In the genomic region with DNA sequence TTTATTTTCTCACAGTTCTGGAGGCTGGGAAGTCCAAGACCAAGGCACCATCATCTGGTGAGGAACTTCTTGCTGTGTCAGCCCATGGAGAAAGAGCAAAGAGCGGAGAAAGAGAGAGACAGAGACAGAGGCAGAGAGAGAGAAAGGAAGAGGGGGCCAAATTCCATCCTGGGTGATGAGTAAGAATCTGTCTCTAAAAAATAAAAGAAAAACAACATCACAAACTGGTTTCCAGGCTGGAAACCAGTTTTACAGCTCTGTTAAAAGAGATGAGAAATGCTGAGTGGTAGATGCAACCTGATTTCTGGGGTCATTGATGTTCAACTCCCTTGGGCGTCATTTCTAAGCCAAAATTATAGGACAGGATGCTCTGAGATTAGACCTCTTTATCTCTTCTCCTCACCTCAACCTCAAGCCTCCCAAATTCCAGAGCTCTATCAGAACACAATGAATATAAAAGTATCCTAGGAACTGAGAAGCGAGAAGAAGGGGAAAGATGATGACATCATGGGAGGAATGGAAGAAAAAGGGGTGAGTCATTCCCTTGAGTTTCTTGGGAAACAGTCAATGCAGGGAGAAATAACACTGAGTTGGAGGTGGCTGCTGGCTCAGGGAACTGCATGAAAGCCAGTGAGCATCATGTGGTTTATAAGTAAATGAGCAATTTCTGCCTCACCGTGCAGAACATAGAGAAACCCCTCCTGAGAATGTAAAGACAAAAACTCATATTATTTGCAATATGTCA, we compare ENCODE assay signal across 17 cellular contexts.
"Had no signal": no experiment of that assay in that cellular context is flagged by ENCODE, and none has a peak within 500 bp of the region (broad histone marks: within the 10 kb centered on the region; RNA-seq: fewer than 3 reads in every experiment).

No MANE protein-coding gene starts in this region.

- H3K36me3 Mint-ChIP-seq: activated naive CD8-positive, alpha-beta T cell treated with anti-CD3 and anti-CD28 coated beads, Interleukin-2, amount 10 ng/mL, durations not matched to agents 7 days and 5 days had no signal

- DNase-seq: activated CD4-positive, alpha-beta memory T cell treated with anti-CD3 and anti-CD28 coated beads for 36 hours; activated CD4-positive, CD25-positive, alpha-beta regulatory T cell treated with anti-CD3 and anti-CD28 coated beads, Interleukin-2, amount 50 U/mL, for 72 hours; activated naive CD8-positive, alpha-beta T cell treated with anti-CD3 and anti-CD28 coated beads, Interleukin-2, amount 10 ng/mL, durations not matched to agents 7 days and 5 days; aorta; gastrocnemius medialis; heart right ventricle; kidney; left ventricle myocardium inferior; occipital lobe; stimulated activated CD4-positive, alpha-beta T cell treated with anti-CD3 and anti-CD28 coated beads, Interleukin-4, amount 100 ng/mL, for 1 hour; stimulated activated naive CD8-positive, alpha-beta T cell treated with anti-CD3 and anti-CD28 coated beads, Interleukin-15, amount 100 ng/mL, for 72 hours; T-helper 17 cell had no signal

- H3K4me3 ChIP-seq: breast epithelium, gastrocnemius medialis, heart right ventricle, left ventricle myocardium inferior, sigmoid colon, thoracic aorta had no signal

- H3K36me3 ChIP-seq: breast epithelium, gastrocnemius medialis, heart right ventricle, left ventricle myocardium inferior, sigmoid colon, thoracic aorta had no signal

- H3K4me1 ChIP-seq: breast epithelium, gastrocnemius medialis, heart right ventricle, left ventricle myocardium inferior, sigmoid colon had no signal

- H3K27ac ChIP-seq: breast epithelium, gastrocnemius medialis, heart right ventricle, left ventricle myocardium inferior, sigmoid colon, thoracic aorta had no signal

- ATAC-seq: gastrocnemius medialis; heart right ventricle; stimulated activated naive CD8-positive, alpha-beta T cell treated with anti-CD3 and anti-CD28 coated beads, Interleukin-15, amount 100 ng/mL, for 72 hours; T-helper 17 cell had no signal

- H3K27ac Mint-ChIP-seq: activated CD4-positive, alpha-beta memory T cell treated with anti-CD3 and anti-CD28 coated beads for 36 hours; activated naive CD8-positive, alpha-beta T cell treated with anti-CD3 and anti-CD28 coated beads, Interleukin-2, amount 10 ng/mL, durations not matched to agents 7 days and 5 days; memory B cell; nephron; stimulated activated naive CD8-positive, alpha-beta T cell treated with anti-CD3 and anti-CD28 coated beads, Interleukin-15, amount 100 ng/mL, for 72 hours; T-helper 17 cell had no signal

- H3K9me3 ChIP-seq: gastrocnemius medialis, thoracic aorta had no signal

- H3K4me3 Mint-ChIP-seq: activated CD4-positive, alpha-beta memory T cell treated with anti-CD3 and anti-CD28 coated beads for 36 hours; activated naive CD8-positive, alpha-beta T cell treated with anti-CD3 and anti-CD28 coated beads, Interleukin-2, amount 10 ng/mL, durations not matched to agents 7 days and 5 days; memory B cell; nephron; stimulated activated naive CD8-positive, alpha-beta T cell treated with anti-CD3 and anti-CD28 coated beads, Interleukin-15, amount 100 ng/mL, for 72 hours; T-helper 17 cell had no signal

- H3K27me3 ChIP-seq: gastrocnemius medialis, heart right ventricle, sigmoid colon had no signal

- H3K27me3 Mint-ChIP-seq: activated CD4-positive, alpha-beta memory T cell treated with anti-CD3 and anti-CD28 coated beads for 36 hours; activated naive CD8-positive, alpha-beta T cell treated with anti-CD3 and anti-CD28 coated beads, Interleukin-2, amount 10 ng/mL, durations not matched to agents 7 days and 5 days; memory B cell; T-helper 17 cell had no signal

- FAIRE-seq: kidney had no signal

- H3K4me1 Mint-ChIP-seq: activated naive CD8-positive, alpha-beta T cell treated with anti-CD3 and anti-CD28 coated beads, Interleukin-2, amount 10 ng/mL, durations not matched to agents 7 days and 5 days; memory B cell; nephron; stimulated activated naive CD8-positive, alpha-beta T cell treated with anti-CD3 and anti-CD28 coated beads, Interleukin-15, amount 100 ng/mL, for 72 hours; T-helper 17 cell had no signal
